In the genomic region with DNA sequence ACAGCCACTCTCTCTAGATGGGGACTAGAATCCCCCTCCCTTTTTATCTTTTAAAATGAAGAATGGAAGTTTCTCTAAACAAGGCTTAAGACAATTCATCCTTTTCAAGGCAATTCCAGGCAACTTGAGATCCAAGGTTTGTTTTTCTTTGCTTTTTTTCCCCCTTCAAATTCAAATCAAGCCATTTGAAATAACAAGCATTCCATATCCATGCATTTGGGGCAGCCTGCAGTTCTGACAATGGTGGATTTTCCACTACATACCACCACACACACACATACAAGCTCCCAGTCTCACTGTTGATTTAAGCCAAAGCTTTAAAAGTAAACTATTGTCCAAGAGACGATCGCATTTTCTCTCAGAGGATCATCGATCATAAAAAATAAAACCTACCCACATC, we compare ENCODE assay signal across 15 cellular contexts. TPM values are rescaled to one million over a fixed set of nuclear protein-coding genes. Genes with fewer than 3 reads are reported as not detected.
DNase-seq lines count a peak whose midpoint lies in the region; ATAC-seq, FAIRE-seq and TF ChIP-seq lines count a peak whose summit lies in the region.
"Had no signal": no experiment of that assay in that cellular context is flagged by ENCODE, and none has a peak within 500 bp of the region (broad histone marks: within the 10 kb centered on the region; RNA-seq: fewer than 3 reads in every experiment).

No MANE protein-coding gene starts in this region.

- H2AFZ ChIP-seq in PC-3 (ENCODE audit: low read length): peak overlapping the region; percentile 89
- peak overlapping the region; percentile 22 for H2AFZ ChIP-seq in neural cell (ENCODE audit: low read depth, low read length)

- H3K9me3 ChIP-seq in PC-3 (ENCODE audit: low read length) (no peaks in the 10 kb centered on the region), neural cell (ENCODE audit: low read length) (no peaks in the 10 kb centered on the region), mucosa of descending colon (no peaks in the 10 kb centered on the region)

- FAIRE-seq in D721Med (lab: Jason Lieb, UNC): no peak
- FAIRE-seq: endometrium had no signal

- no peak for TF ChIP-seq RAD21 in neural cell (conservative IDR thresholded peaks at IDR 0.05)

- TF ChIP-seq CTCF in AG10803 (conservative IDR thresholded peaks at IDR 0.05; ENCODE audit: low read length) (no peak), PC-3 (conservative IDR thresholded peaks at IDR 0.05; ENCODE audit: low read depth, low read length) (no peak), epithelial cell of proximal tubule (conservative IDR thresholded peaks at IDR 0.05; ENCODE audit: low read depth, low read length) (no peak), neural cell (IDR thresholded peaks at IDR 0.05; ENCODE audit: poor library complexity, severe bottlenecking) (no peak), D721Med (IDR thresholded peaks at IDR 0.05; ENCODE audit: insufficient read depth, missing control alignments) (no peak), mucosa of descending colon (IDR thresholded peaks at IDR 0.05) (no peak)

- H3K27ac ChIP-seq in PC-3 (ENCODE audit: low read length) (peak overlapping the region; percentile 25), neural cell (ENCODE audit: low read length) (no peak overlapping the region)
- H3K27ac ChIP-seq: HL-60 had no signal

- CTCF ChIA-PET in PC-3 (lab: Charles Lee): interaction anchor here (0.6 to 1.7 kb wide), 8 partner anchors 9 to 278 kb away, joined by 3 to 19 read pairs (median 6); no protein-coding TSS in a partner anchor

- H3K79me2 ChIP-seq in PC-3 (ENCODE audit: low read length) (peaks cover 23% of the 10 kb centered on the region), neural cell (replicated peaks; ENCODE audit: insufficient read depth, low read length) (no peaks in the 10 kb centered on the region)

- H3K4me1 ChIP-seq in PC-3 (ENCODE audit: insufficient read depth, low read length) (peaks cover 51% of the 10 kb centered on the region), mucosa of descending colon (ENCODE audit: low read depth) (no peaks in the 10 kb centered on the region)

- H3K27me3 ChIP-seq in PC-3 (ENCODE audit: low read length): no peaks in the 10 kb centered on the region
- H3K27me3 ChIP-seq in neural cell (ENCODE audit: insufficient read depth, low read depth, low read length): no peaks in the 10 kb centered on the region

- H3K36me3 ChIP-seq in PC-3 (ENCODE audit: low read depth, low read length) (no peaks in the 10 kb centered on the region), neural cell (ENCODE audit: insufficient read depth, low read length) (no peaks in the 10 kb centered on the region), mucosa of descending colon (ENCODE audit: low read depth) (no peaks in the 10 kb centered on the region)

- TF ChIP-seq EP300 in neural cell (conservative IDR thresholded peaks at IDR 0.05; ENCODE audit: poor library complexity, severe bottlenecking): no peak

- H3K9ac ChIP-seq in PC-3 (ENCODE audit: low read length) (peak overlapping the region; percentile 64), neural cell (ENCODE audit: low read length) (peak overlapping the region; percentile 35)

- H3K4me3 ChIP-seq in AG10803 (ENCODE audit: low read length): peak overlapping the region; percentile 81
- H3K4me3 ChIP-seq in PC-3 (ENCODE audit: low read length): peak overlapping the region; percentile 78
- H3K4me3 ChIP-seq in epithelial cell of proximal tubule (ENCODE audit: low read depth, low read length): peak overlapping the region; percentile 56
- H3K4me3 ChIP-seq in neural cell (ENCODE audit: low read length): peak overlapping the region; percentile 60
- no peak overlapping the region for H3K4me3 ChIP-seq in mucosa of descending colon
- H3K4me3 ChIP-seq: lung had no signal

- DNase-seq in AG10803 (ENCODE audit: low read depth) (no peak), PC-3 (no peak), epithelial cell of proximal tubule (ENCODE audit: low read depth) (no peak), ureter (ENCODE audit: low spot score) (no peak), D721Med (ENCODE audit: insufficient read length, low spot score) (no peak), mucosa of descending colon (no peak)
- no peak for DNase-seq in activated CD4-positive, alpha-beta T cell treated with anti-CD3 and anti-CD28 coated beads, Interleukin-2, amount 50 U/mL, for 48 hours
- DNase-seq: activated CD8-positive, alpha-beta T cell treated with anti-CD3 and anti-CD28 coated beads, Interleukin-2, amount 10 ng/mL, durations not matched to agents 7 days and 5 days; activated naive CD8-positive, alpha-beta T cell treated with anti-CD3 and anti-CD28 coated beads, Interleukin-2, amount 10 ng/mL, durations not matched to agents 7 days and 5 days had no signal

- ATAC-seq in PC-3 (no peak), mucosa of descending colon (no peak)
- ATAC-seq: activated CD8-positive, alpha-beta T cell treated with anti-CD3 and anti-CD28 coated beads, Interleukin-2, amount 10 ng/mL, durations not matched to agents 7 days and 5 days; T-cell had no signal

- TSS peak; percentile 67 for BruUV-seq in PC-3 (replicated peaks; lab: Mats Ljungman, UMichigan)

- intact Hi-C loops in PC-3 (cut with micrococcal nuclease) (loop anchor here (1.0 to 5.0 kb wide), 6 partner anchors 69 to 284 kb away; no protein-coding TSS in a partner anchor), mucosa of descending colon (cut with DNase I, micrococcal nuclease) (no loop called here)

- H3F3A ChIP-seq in PC-3 (ENCODE audit: low read length, unreplicated experiment) (no peaks in the 10 kb centered on the region), neural cell (ENCODE audit: insufficient read depth, low read length, poor library complexity, severe bottlenecking) (no peaks in the 10 kb centered on the region)

- H3K9me2 ChIP-seq in PC-3 (replicated peaks; ENCODE audit: low read length) (no peaks in the 10 kb centered on the region), neural cell (ENCODE audit: insufficient read depth, low read length) (no peaks in the 10 kb centered on the region)

- POLR2A ChIA-PET in PC-3 (lab: Charles Lee; ENCODE audit: unreplicated experiment): no interaction called here

- H4K20me1 ChIP-seq in PC-3 (ENCODE audit: low read length): no peaks in the 10 kb centered on the region
- H4K20me1 ChIP-seq in neural cell (ENCODE audit: insufficient read depth): no peaks in the 10 kb centered on the region

- H3K4me2 ChIP-seq in PC-3 (ENCODE audit: low read length) (peak overlapping the region; percentile 91), neural cell (ENCODE audit: low read length) (peak overlapping the region; percentile 65)

TF ChIP-seq in neural cell, 6 proteins besides CTCF, POLR2A, EP300 and RAD21:
- TF ChIP-seq EZH2 (IDR thresholded peaks at IDR 0.05; ENCODE audit: borderline replicate concordance, insufficient read depth, low read length, poor library complexity, severe bottlenecking): no peak
- TF ChIP-seq MXI1 (conservative IDR thresholded peaks at IDR 0.05; ENCODE audit: poor library complexity, severe bottlenecking): no peak
- TF ChIP-seq, protein P1, sequence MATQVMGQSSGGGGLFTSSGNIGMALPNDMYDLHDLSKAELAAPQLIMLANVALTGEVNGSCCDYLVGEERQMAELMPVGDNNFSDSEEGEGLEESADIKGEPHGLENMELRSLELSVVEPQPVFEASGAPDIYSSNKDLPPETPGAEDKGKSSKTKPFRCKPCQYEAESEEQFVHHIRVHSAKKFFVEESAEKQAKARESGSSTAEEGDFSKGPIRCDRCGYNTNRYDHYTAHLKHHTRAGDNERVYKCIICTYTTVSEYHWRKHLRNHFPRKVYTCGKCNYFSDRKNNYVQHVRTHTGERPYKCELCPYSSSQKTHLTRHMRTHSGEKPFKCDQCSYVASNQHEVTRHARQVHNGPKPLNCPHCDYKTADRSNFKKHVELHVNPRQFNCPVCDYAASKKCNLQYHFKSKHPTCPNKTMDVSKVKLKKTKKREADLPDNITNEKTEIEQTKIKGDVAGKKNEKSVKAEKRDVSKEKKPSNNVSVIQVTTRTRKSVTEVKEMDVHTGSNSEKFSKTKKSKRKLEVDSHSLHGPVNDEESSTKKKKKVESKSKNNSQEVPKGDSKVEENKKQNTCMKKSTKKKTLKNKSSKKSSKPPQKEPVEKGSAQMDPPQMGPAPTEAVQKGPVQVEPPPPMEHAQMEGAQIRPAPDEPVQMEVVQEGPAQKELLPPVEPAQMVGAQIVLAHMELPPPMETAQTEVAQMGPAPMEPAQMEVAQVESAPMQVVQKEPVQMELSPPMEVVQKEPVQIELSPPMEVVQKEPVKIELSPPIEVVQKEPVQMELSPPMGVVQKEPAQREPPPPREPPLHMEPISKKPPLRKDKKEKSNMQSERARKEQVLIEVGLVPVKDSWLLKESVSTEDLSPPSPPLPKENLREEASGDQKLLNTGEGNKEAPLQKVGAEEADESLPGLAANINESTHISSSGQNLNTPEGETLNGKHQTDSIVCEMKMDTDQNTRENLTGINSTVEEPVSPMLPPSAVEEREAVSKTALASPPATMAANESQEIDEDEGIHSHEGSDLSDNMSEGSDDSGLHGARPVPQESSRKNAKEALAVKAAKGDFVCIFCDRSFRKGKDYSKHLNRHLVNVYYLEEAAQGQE (IDR thresholded peaks at IDR 0.05; ENCODE audit: borderline replicate concordance): no peak
- no peak for TF ChIP-seq SMC3 (conservative IDR thresholded peaks at IDR 0.05; ENCODE audit: poor library complexity)
- TF ChIP-seq POLR2AphosphoS5 (IDR thresholded peaks at IDR 0.05): no peak
- TF ChIP-seq TAF1 (IDR thresholded peaks at IDR 0.05; ENCODE audit: low read depth): no peak

RNA-seq across cellular contexts. Expression of a gene that starts 0.4 kb away (rescaled TPM):
- total RNA-seq in PC-3 (2014; rRNA removed): 1.1 and 1.5 TPM in 2 replicates
- total RNA-seq in epithelial cell of proximal tubule: 1.7 and 2.0 TPM in 2 replicates
- polyA plus RNA-seq in neural cell: 0.37 and 5.5 TPM in 2 replicates
- polyA minus RNA-seq in neural cell: 4.1 and 5.0 TPM in 2 replicates
- not detected for total RNA-seq in ureter
- total RNA-seq in mucosa of descending colon: under 1 TPM in 1 of 3 donors, not detected in 2; 0.16 TPM
- total RNA-seq: activated CD8-positive, alpha-beta T cell treated with anti-CD3 and anti-CD28 coated beads, Interleukin-2, amount 10 ng/mL, durations not matched to agents 7 days and 5 days; activated naive CD8-positive, alpha-beta T cell treated with anti-CD3 and anti-CD28 coated beads, Interleukin-2, amount 10 ng/mL, durations not matched to agents 7 days and 5 days; CD4-positive, CD25-positive, alpha-beta regulatory T cell; T-cell had no signal
